Comparison of ENCODE assay signal across 26 cellular contexts in the genomic region with DNA sequence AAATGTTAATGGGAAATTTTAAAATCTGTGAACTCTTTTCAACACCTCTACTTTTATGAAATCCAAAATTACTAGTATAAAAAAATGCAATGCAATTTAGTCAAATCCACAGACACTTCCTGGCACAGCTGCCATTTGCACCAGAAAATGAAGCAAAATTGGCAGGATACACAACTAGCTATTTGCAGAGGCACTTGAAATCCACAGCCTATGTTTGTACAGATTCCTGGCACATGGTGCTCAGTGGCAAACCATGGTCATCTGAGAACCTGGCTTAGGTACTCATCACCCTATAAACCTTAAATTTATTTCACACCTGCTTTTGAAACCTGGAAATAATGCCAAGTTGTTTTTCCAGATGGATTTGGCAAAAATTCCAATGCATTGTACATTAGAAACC. TPM values are rescaled to one million over a fixed set of nuclear protein-coding genes. Genes with fewer than 3 reads are reported as not detected.
A peak's percentile ranks its signal among the peaks of the same experiment; 100 is the strongest.
DNase-seq lines count a peak whose midpoint lies in the region; TF ChIP-seq lines count a peak whose summit lies in the region.
"Had no signal": no experiment of that assay in that cellular context is flagged by ENCODE, and none has a peak within 500 bp of the region (broad histone marks: within the 10 kb centered on the region; RNA-seq: fewer than 3 reads in every experiment).

No MANE protein-coding gene starts in this region.

- no peak overlapping the region for H3K4me3 ChIP-seq in left ventricle myocardium inferior
- H3K4me3 ChIP-seq: coronary artery, SJSA1, uterus had no signal

- no peaks in the 10 kb centered on the region for H3K36me3 ChIP-seq in left ventricle myocardium inferior
- H3K36me3 ChIP-seq: brain microvascular endothelial cell, SJSA1, uterus had no signal

- H3K27ac ChIP-seq in left ventricle myocardium inferior (replicated peaks): peak overlapping the region; percentile 45
- H3K27ac ChIP-seq: 22Rv1, brain microvascular endothelial cell, coronary artery, SJSA1, uterus, VCaP had no signal

- H3K4me1 ChIP-seq in left ventricle myocardium inferior: peaks cover 35% of the 10 kb centered on the region
- H3K4me1 ChIP-seq: SJSA1, uterus had no signal

- H3K9me3 ChIP-seq in left ventricle myocardium inferior (replicated peaks): no peaks in the 10 kb centered on the region
- H3K9me3 ChIP-seq: SJSA1, uterus had no signal

- DNase-seq in DMS 273 (lab: John Stamatoyannopoulos, UW; ENCODE audit: unreplicated experiment): peak; percentile 49
- DNase-seq in DMS 273 treated with DMSO at 0.1 percent for 48 hours (lab: John Stamatoyannopoulos, UW): no peak
- DNase-seq in DMS79 treated with DMSO at 0.1 percent for 48 hours (lab: John Stamatoyannopoulos, UW): peak; percentile 62
- peak; percentile 48 for DNase-seq in NCI-H2107 (lab: John Stamatoyannopoulos, UW)
- DNase-seq in left ventricle myocardium inferior: no peak
- no peak for DNase-seq in NOMO-1 treated with dmso at 0.1 percent for 144 hours (lab: John Stamatoyannopoulos, UW; ENCODE audit: unreplicated experiment)
- DNase-seq in foreskin melanocyte: no peak
- DNase-seq in cerebellum (ENCODE audit: low spot score): no peak
- DNase-seq: activated CD8-positive, alpha-beta memory T cell treated with anti-CD3 and anti-CD28 coated beads, Interleukin-2, amount 50 U/mL, for 4 hours; AML-193; brain microvascular endothelial cell; HFFc6; islet precursor cell; Kasumi-1; mesenchymal stem cell; naive B cell; NCI-H1048; PC-3; stimulated activated CD4-positive, alpha-beta T cell treated with anti-CD3 and anti-CD28 coated beads, Interleukin-12 subunit alpha, Interleukin-12 subunit beta, amount 100 ng/mL, for 4 hours; T-helper 17 cell; uterus had no signal

- intact Hi-C loops in left ventricle myocardium inferior (cut with micrococcal nuclease): no loop called here

- TF ChIP-seq CTCF in left ventricle myocardium inferior (IDR thresholded peaks at IDR 0.05; ENCODE audit: borderline replicate concordance): no peak

- H3K27me3 ChIP-seq in left ventricle myocardium inferior (ENCODE audit: low read depth): no peaks in the 10 kb centered on the region
- H3K27me3 ChIP-seq: brain microvascular endothelial cell, uterus had no signal

RNA-seq across cellular contexts. Expression of a gene that starts 20.2 kb away (rescaled TPM):
- total RNA-seq in left ventricle myocardium inferior: 51.1 TPM
- total RNA-seq in cerebellum: 55.2 TPM

RNA-seq across cellular contexts. Expression of a gene that starts 58.8 kb away (rescaled TPM):
- total RNA-seq in left ventricle myocardium inferior (not detected), cerebellum (not detected)
- total RNA-seq: omental fat pad, SJSA1, T-helper 17 cell, uterus had no signal

Comparison
In these comparisons a context has a peak if more than half of its experiments do, and no peak if none do; other contexts are left out.
1. DNase-seq: peak in DMS 273 (single experiment), DMS79 treated with DMSO at 0.1 percent for 48 hours (single experiment) and NCI-H2107 (single experiment); none in DMS 273 treated with DMSO at 0.1 percent for 48 hours (single experiment), left ventricle myocardium inferior (single experiment), NOMO-1 treated with dmso at 0.1 percent for 144 hours (single experiment), foreskin melanocyte (single experiment) and cerebellum (single experiment).